18 cellular contexts compared by ENCODE assay signal in the genomic region with DNA sequence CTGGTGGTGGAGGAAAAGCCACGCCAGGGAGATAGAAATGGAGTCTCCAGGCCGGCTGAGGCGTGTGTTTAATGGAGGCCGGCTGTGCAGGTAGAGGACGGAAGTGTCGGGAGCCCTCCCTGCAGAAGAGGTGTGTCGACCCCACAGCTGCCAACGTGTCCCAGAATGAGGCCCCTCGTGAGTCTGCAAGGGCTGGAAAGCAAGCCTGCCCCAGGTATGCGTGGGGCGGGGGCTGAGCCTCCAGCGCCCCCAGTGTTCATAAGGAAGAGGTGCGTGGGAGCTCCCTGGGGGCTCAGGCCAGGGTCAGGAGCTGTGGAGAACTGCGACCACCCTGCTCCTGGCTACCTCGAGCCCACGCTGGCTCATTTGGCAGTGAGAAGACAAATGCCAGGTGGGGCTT. TPM values are rescaled to one million over a fixed set of nuclear protein-coding genes. Genes with fewer than 3 reads are reported as not detected.
A peak's percentile ranks its signal among the peaks of the same experiment; 100 is the strongest.
DNase-seq lines count a peak whose midpoint lies in the region; ATAC-seq and TF ChIP-seq lines count a peak whose summit lies in the region.
"Had no signal": no experiment of that assay in that cellular context is flagged by ENCODE, and none has a peak within 500 bp of the region (broad histone marks: within the 10 kb centered on the region; RNA-seq: fewer than 3 reads in every experiment).

No MANE protein-coding gene starts in this region.

- peak; percentile 51 for TF ChIP-seq CTCF in activated CD8-positive, alpha-beta T cell treated with anti-CD3 and anti-CD28 coated beads for 36 hours (IDR thresholded peaks at IDR 0.05)
- TF ChIP-seq CTCF in HFFc6 (IDR thresholded peaks at IDR 0.05) (peak; percentile 58), choroid plexus epithelial cell (conservative IDR thresholded peaks at IDR 0.05; ENCODE audit: low read depth, low read length) (peak; percentile 28), osteocyte (IDR thresholded peaks at IDR 0.05) (peak; percentile 27)

- H3K27me3 Mint-ChIP-seq in activated CD8-positive, alpha-beta T cell treated with anti-CD3 and anti-CD28 coated beads for 36 hours, result no peaks in the 10 kb centered on the region
- no peaks in the 10 kb centered on the region for H3K27me3 Mint-ChIP-seq in activated CD8-positive, alpha-beta T cell treated with anti-CD3 and anti-CD28 coated beads, Interleukin-2, amount 10 ng/mL, durations not matched to agents 7 days and 5 days (ENCODE audit: low read depth)
- peaks cover 24% of the 10 kb centered on the region for H3K27me3 Mint-ChIP-seq in HFFc6 (ENCODE audit: insufficient read depth)
- peaks cover 60% of the 10 kb centered on the region for H3K27me3 Mint-ChIP-seq in osteocyte (ENCODE audit: unreplicated experiment)

- H3K4me1 Mint-ChIP-seq in activated CD8-positive, alpha-beta T cell treated with anti-CD3 and anti-CD28 coated beads for 36 hours (ENCODE audit: low read depth), result peaks cover 72% of the 10 kb centered on the region
- H3K4me1 Mint-ChIP-seq in activated CD8-positive, alpha-beta T cell treated with anti-CD3 and anti-CD28 coated beads, Interleukin-2, amount 10 ng/mL, durations not matched to agents 7 days and 5 days (ENCODE audit: low read depth), result peaks cover 76% of the 10 kb centered on the region
- H3K4me1 Mint-ChIP-seq in HFFc6 (ENCODE audit: low read depth), result peaks cover 40% of the 10 kb centered on the region
- peaks cover 19% of the 10 kb centered on the region for H3K4me1 Mint-ChIP-seq in osteocyte (ENCODE audit: unreplicated experiment)

- intact Hi-C loops in activated CD8-positive, alpha-beta T cell treated with anti-CD3 and anti-CD28 coated beads for 36 hours (cut with micrococcal nuclease), result loop anchor here (5.0 kb wide), 2 partner anchors 64 to 84 kb away; no protein-coding TSS in a partner anchor

- no peaks in the 10 kb centered on the region for H3K9me3 Mint-ChIP-seq in activated CD8-positive, alpha-beta T cell treated with anti-CD3 and anti-CD28 coated beads for 36 hours
- H3K9me3 Mint-ChIP-seq in activated CD8-positive, alpha-beta T cell treated with anti-CD3 and anti-CD28 coated beads, Interleukin-2, amount 10 ng/mL, durations not matched to agents 7 days and 5 days (ENCODE audit: insufficient read depth), result no peaks in the 10 kb centered on the region
- H3K9me3 Mint-ChIP-seq in HFFc6, result no peaks in the 10 kb centered on the region
- H3K9me3 Mint-ChIP-seq in osteocyte (ENCODE audit: unreplicated experiment), result no peaks in the 10 kb centered on the region
- H3K9me3 Mint-ChIP-seq: activated T-helper 2 cell treated with anti-CD3 and anti-CD28 coated beads, Interferon-gamma antibody, Interleukin-2, Interleukin-4, amounts not matched to agents 10 μg/mL and 5 μg/mL and 100 μg/mL, durations not matched to agents 14 hours and 24 hours and 36 hours; T-helper 2 cell treated with Interferon-gamma antibody and Interleukin-4, amounts not matched to agents 5 μg/mL and 100 μg/mL, for 36 hours had no signal

- no peak for ATAC-seq in activated CD8-positive, alpha-beta T cell treated with anti-CD3 and anti-CD28 coated beads for 36 hours
- ATAC-seq in activated CD8-positive, alpha-beta T cell treated with anti-CD3 and anti-CD28 coated beads, Interleukin-2, amount 10 ng/mL, durations not matched to agents 7 days and 5 days, result no peak
- ATAC-seq in GM18858 (IDR thresholded peaks at IDR 0.05; ENCODE audit: unreplicated experiment), result no peak

- no peak overlapping the region for H3K4me3 Mint-ChIP-seq in activated CD8-positive, alpha-beta T cell treated with anti-CD3 and anti-CD28 coated beads for 36 hours
- no peak overlapping the region for H3K4me3 Mint-ChIP-seq in activated CD8-positive, alpha-beta T cell treated with anti-CD3 and anti-CD28 coated beads, Interleukin-2, amount 10 ng/mL, durations not matched to agents 7 days and 5 days
- H3K4me3 Mint-ChIP-seq in HFFc6 (no peak overlapping the region), osteocyte (ENCODE audit: unreplicated experiment) (no peak overlapping the region)
- H3K4me3 Mint-ChIP-seq: T-helper 2 cell treated with Interferon-gamma antibody and Interleukin-4, amounts not matched to agents 5 μg/mL and 100 μg/mL, for 36 hours had no signal

- POLR2A ChIA-PET in activated CD8-positive, alpha-beta T cell treated with anti-CD3 and anti-CD28 coated beads for 36 hours (lab: Charles Lee), result no interaction called here
- POLR2A ChIA-PET in activated CD8-positive, alpha-beta T cell treated with anti-CD3 and anti-CD28 coated beads, Interleukin-2, amount 10 ng/mL, durations not matched to agents 7 days and 5 days (lab: Charles Lee), result no interaction called here

- H3K27ac Mint-ChIP-seq in activated CD8-positive, alpha-beta T cell treated with anti-CD3 and anti-CD28 coated beads for 36 hours, result no peak overlapping the region
- H3K27ac Mint-ChIP-seq in activated CD8-positive, alpha-beta T cell treated with anti-CD3 and anti-CD28 coated beads, Interleukin-2, amount 10 ng/mL, durations not matched to agents 7 days and 5 days, result no peak overlapping the region
- H3K27ac Mint-ChIP-seq in HFFc6 (no peak overlapping the region), osteocyte (ENCODE audit: unreplicated experiment) (no peak overlapping the region)
- H3K27ac Mint-ChIP-seq: activated T-helper 2 cell treated with anti-CD3 and anti-CD28 coated beads, Interferon-gamma antibody, Interleukin-2, Interleukin-4, amounts not matched to agents 10 μg/mL and 5 μg/mL and 100 μg/mL, durations not matched to agents 14 hours and 24 hours and 36 hours; T-helper 2 cell treated with Interferon-gamma antibody and Interleukin-4, amounts not matched to agents 5 μg/mL and 100 μg/mL, for 36 hours had no signal

- peaks cover 3% of the 10 kb centered on the region for H3K36me3 Mint-ChIP-seq in activated CD8-positive, alpha-beta T cell treated with anti-CD3 and anti-CD28 coated beads for 36 hours (ENCODE audit: low read depth)
- H3K36me3 Mint-ChIP-seq in activated CD8-positive, alpha-beta T cell treated with anti-CD3 and anti-CD28 coated beads, Interleukin-2, amount 10 ng/mL, durations not matched to agents 7 days and 5 days (ENCODE audit: low read depth), result peaks cover 5% of the 10 kb centered on the region
- H3K36me3 Mint-ChIP-seq in HFFc6 (ENCODE audit: low read depth) (no peaks in the 10 kb centered on the region; the same call in 1 of the 2 replicates), osteocyte (ENCODE audit: unreplicated experiment) (no peaks in the 10 kb centered on the region)

- H3K4me3 ChIP-seq in choroid plexus epithelial cell (ENCODE audit: low read depth, low read length), result no peak overlapping the region
- H3K4me3 ChIP-seq: prostate gland, testis had no signal

- CTCF ChIA-PET in activated CD8-positive, alpha-beta T cell treated with anti-CD3 and anti-CD28 coated beads for 36 hours (lab: Charles Lee), result interaction anchor here (0.8 to 4.0 kb wide), 7 partner anchors 10 to 103 kb away, joined by 3 to 20 read pairs (median 6); no protein-coding TSS in a partner anchor
- CTCF ChIA-PET in activated CD8-positive, alpha-beta T cell treated with anti-CD3 and anti-CD28 coated beads, Interleukin-2, amount 10 ng/mL, durations not matched to agents 7 days and 5 days (lab: Charles Lee), result interaction anchor here (0.6 to 1.6 kb wide), 6 partner anchors 8 to 103 kb away, joined by 3 to 6 read pairs (median 3); no protein-coding TSS in a partner anchor

- no peak for DNase-seq in activated CD8-positive, alpha-beta T cell treated with anti-CD3 and anti-CD28 coated beads for 36 hours
- no peak for DNase-seq in activated CD8-positive, alpha-beta T cell treated with anti-CD3 and anti-CD28 coated beads, Interleukin-2, amount 10 ng/mL, durations not matched to agents 7 days and 5 days
- DNase-seq in HFFc6 (no peak), choroid plexus epithelial cell (ENCODE audit: low read depth) (no peak), osteocyte (ENCODE audit: extremely low spot score, unreplicated experiment) (no peak), kidney glomerular epithelial cell (lab: John Stamatoyannopoulos, UW) (no peak), DMS114 treated with DMSO at 0.1 percent for 48 hours (lab: John Stamatoyannopoulos, UW; ENCODE audit: unreplicated experiment) (no peak)
- DNase-seq: activated CD4-positive, alpha-beta T cell treated with anti-CD3 and anti-CD28 coated beads, Interleukin-2, amount 50 U/mL, for 48 hours; anterior cingulate cortex; DMS153; NCI-H1694 treated with DMSO at 0.1 percent for 48 hours; NCI-H69; stimulated activated CD4-positive, alpha-beta T cell treated with anti-CD3 and anti-CD28 coated beads, Interleukin-15, amount 100 ng/mL, for 24 hours; testis had no signal

RNA-seq across cellular contexts. Expression of a gene that starts 38.0 kb away (rescaled TPM):
- 10 to 100 TPM; 24.9 to 26.8 TPM for total RNA-seq in activated CD8-positive, alpha-beta T cell treated with anti-CD3 and anti-CD28 coated beads for 36 hours
- total RNA-seq in activated CD8-positive, alpha-beta T cell treated with anti-CD3 and anti-CD28 coated beads, Interleukin-2, amount 10 ng/mL, durations not matched to agents 7 days and 5 days, result 1 to 10 TPM; 8.0 to 9.6 TPM
- total RNA-seq in HFFc6 (2021; fragmentation: NEBNext Ultra II Directional; extraction: Animal tissue kit (Norgen Biotek cat#: 25700)), result 10 to 100 TPM; 49.6 to 58.6 (median 55.2) TPM
- 170 and 177 TPM in 2 replicates for total RNA-seq in osteocyte
